In genomic region chr1:115013792-115014191, GRCh38 we compare ENCODE assay signal across 2 cellular contexts.
TF ChIP-seq lines count a peak whose summit lies in the region.

No MANE protein-coding gene starts in this region.

TF ChIP-seq in IMR-90, 13 proteins besides CTCF, POLR2A, EP300 and RAD21 (continued from another document):
- peak; percentile 12; the same call in 1 of the 2 replicates for TF ChIP-seq CEBPB (IDR thresholded peaks at IDR 0.05; ENCODE audit: low read depth, low read length)

TF ChIP-seq in K562, 482 proteins besides CTCF, POLR2A, EP300 and RAD21:
- TF ChIP-seq ZNF512 (tag; IDR thresholded peaks at IDR 0.05), result no peak
- TF ChIP-seq CEBPG (CRISPR knock-in tag; IDR thresholded peaks at IDR 0.05), result no peak
- peak; percentile 13 to 69; a peak in 2 of 4 replicates for TF ChIP-seq CEBPG (tag; conservative IDR thresholded peaks at IDR 0.05 in 1 of 2, IDR thresholded peaks at IDR 0.05 in 1 of 2)
- no peak for TF ChIP-seq MEF2D (tag; conservative IDR thresholded peaks at IDR 0.05; ENCODE audit: low read depth)
- peak; percentile 62 for TF ChIP-seq ZNF316 (IDR thresholded peaks at IDR 0.05)
- no peak for TF ChIP-seq PTRF (tag; IDR thresholded peaks at IDR 0.05)
- peak; percentile 62 for TF ChIP-seq ATF3 (IDR thresholded peaks at IDR 0.05)
- no peak for TF ChIP-seq ATF3 (CRISPR knock-in tag; conservative IDR thresholded peaks at IDR 0.05)
- TF ChIP-seq CTCFL (IDR thresholded peaks at IDR 0.05; ENCODE audit: borderline replicate concordance, insufficient read depth, low read depth, low read length, poor library complexity, severe bottlenecking), result no peak
TF ChIP-seq in K562: peak in this region for 3.
